In genomic region chr1:215555531-215555930, GRCh38 we compare ENCODE assay signal across 32 cellular contexts.
"Had no signal": no experiment of that assay in that cellular context is flagged by ENCODE, and none has a peak within 500 bp of the region (broad histone marks: within the 10 kb centered on the region; RNA-seq: fewer than 3 reads in every experiment).

No MANE protein-coding gene starts in this region.

- H3K4me1 ChIP-seq: esophagus muscularis mucosa, foreskin keratinocyte, gastrocnemius medialis, heart right ventricle had no signal

- ATAC-seq: activated CD4-positive, alpha-beta T cell treated with anti-CD3 and anti-CD28 coated beads for 36 hours; activated CD8-positive, alpha-beta memory T cell treated with anti-CD3 and anti-CD28 coated beads, Interleukin-2, amount 10 ng/mL, durations not matched to agents 7 days and 5 days; activated CD8-positive, alpha-beta T cell treated with anti-CD3 and anti-CD28 coated beads, Interleukin-2, amount 10 ng/mL, durations not matched to agents 7 days and 5 days; activated naive CD4-positive, alpha-beta T cell treated with anti-CD3 and anti-CD28 coated beads, Interleukin-2, amount 50 U/mL, for 72 hours; activated T-cell treated with anti-CD3 and anti-CD28 coated beads, Interleukin-2, amount 50 U/mL, for 72 hours; body of pancreas; effector memory CD8-positive, alpha-beta T cell; foreskin keratinocyte; gastrocnemius medialis; heart right ventricle; T-helper 17 cell had no signal

- H3K27ac ChIP-seq: body of pancreas, esophagus muscularis mucosa, foreskin keratinocyte, gastrocnemius medialis, heart right ventricle, hepatocyte had no signal

- H3K27me3 ChIP-seq: body of pancreas, esophagus muscularis mucosa, foreskin keratinocyte, gastrocnemius medialis, heart right ventricle, hepatocyte had no signal

- H3K79me2 ChIP-seq: hepatocyte had no signal

- H2AFZ ChIP-seq: hepatocyte had no signal

- H3K4me2 ChIP-seq: hepatocyte had no signal

- DNase-seq: activated CD4-positive, alpha-beta memory T cell treated with anti-CD3 and anti-CD28 coated beads for 36 hours; activated CD4-positive, alpha-beta T cell treated with anti-CD3 and anti-CD28 coated beads for 36 hours; activated CD4-positive, alpha-beta T cell treated with anti-CD3 and anti-CD28 coated beads, Interleukin-2, amount 10 ng/mL, durations not matched to agents 24 days and 14 days; activated CD4-positive, CD25-positive, alpha-beta regulatory T cell; activated CD4-positive, CD25-positive, alpha-beta regulatory T cell treated with anti-CD3 and anti-CD28 coated beads, Interleukin-2, amount 50 U/mL, for 72 hours; activated CD8-positive, alpha-beta memory T cell treated with anti-CD3 and anti-CD28 coated beads, Interleukin-2, amount 10 ng/mL, durations not matched to agents 7 days and 5 days; activated CD8-positive, alpha-beta memory T cell treated with anti-CD3 and anti-CD28 coated beads, Interleukin-2, amount 50 U/mL, for 48 hours; activated CD8-positive, alpha-beta T cell treated with anti-CD3 and anti-CD28 coated beads, Interleukin-2, amount 10 ng/mL, durations not matched to agents 7 days and 5 days; activated gamma-delta T cell; activated naive CD4-positive, alpha-beta T cell; activated naive CD4-positive, alpha-beta T cell treated with anti-CD3 and anti-CD28 coated beads, Interleukin-2, amount 10 ng/mL, durations not matched to agents 7 days and 5 days; activated naive CD8-positive, alpha-beta T cell treated with anti-CD3 and anti-CD28 coated beads, Interleukin-2, amount 10 ng/mL, durations not matched to agents 7 days and 5 days; activated T-cell treated with anti-CD3 and anti-CD28 coated beads for 4 hours; activated T-cell treated with anti-CD3 and anti-CD28 coated beads, Interleukin-2, amount 50 U/mL, for 24 hours; activated T-cell treated with anti-CD3 and anti-CD28 coated beads, Interleukin-2, amount 50 U/mL, for 72 hours; body of pancreas; caudate nucleus; cortex of kidney; dermis blood vessel endothelial cell; effector CD4-positive, alpha-beta T cell; effector memory CD8-positive, alpha-beta T cell; erythroblast; foreskin keratinocyte; gastrocnemius medialis; glutamatergic neuron; heart right ventricle; T-helper 17 cell; T1000 had no signal

- FAIRE-seq: colon had no signal

- H3K36me3 ChIP-seq: esophagus muscularis mucosa, gastrocnemius medialis, heart right ventricle had no signal

- H3K9me3 ChIP-seq: body of pancreas, gastrocnemius medialis had no signal

- H3K4me3 ChIP-seq: body of pancreas, esophagus muscularis mucosa, gastrocnemius medialis, heart right ventricle, hepatocyte had no signal
